ENCODE assay signal across 8 cellular contexts in the genomic region with DNA sequence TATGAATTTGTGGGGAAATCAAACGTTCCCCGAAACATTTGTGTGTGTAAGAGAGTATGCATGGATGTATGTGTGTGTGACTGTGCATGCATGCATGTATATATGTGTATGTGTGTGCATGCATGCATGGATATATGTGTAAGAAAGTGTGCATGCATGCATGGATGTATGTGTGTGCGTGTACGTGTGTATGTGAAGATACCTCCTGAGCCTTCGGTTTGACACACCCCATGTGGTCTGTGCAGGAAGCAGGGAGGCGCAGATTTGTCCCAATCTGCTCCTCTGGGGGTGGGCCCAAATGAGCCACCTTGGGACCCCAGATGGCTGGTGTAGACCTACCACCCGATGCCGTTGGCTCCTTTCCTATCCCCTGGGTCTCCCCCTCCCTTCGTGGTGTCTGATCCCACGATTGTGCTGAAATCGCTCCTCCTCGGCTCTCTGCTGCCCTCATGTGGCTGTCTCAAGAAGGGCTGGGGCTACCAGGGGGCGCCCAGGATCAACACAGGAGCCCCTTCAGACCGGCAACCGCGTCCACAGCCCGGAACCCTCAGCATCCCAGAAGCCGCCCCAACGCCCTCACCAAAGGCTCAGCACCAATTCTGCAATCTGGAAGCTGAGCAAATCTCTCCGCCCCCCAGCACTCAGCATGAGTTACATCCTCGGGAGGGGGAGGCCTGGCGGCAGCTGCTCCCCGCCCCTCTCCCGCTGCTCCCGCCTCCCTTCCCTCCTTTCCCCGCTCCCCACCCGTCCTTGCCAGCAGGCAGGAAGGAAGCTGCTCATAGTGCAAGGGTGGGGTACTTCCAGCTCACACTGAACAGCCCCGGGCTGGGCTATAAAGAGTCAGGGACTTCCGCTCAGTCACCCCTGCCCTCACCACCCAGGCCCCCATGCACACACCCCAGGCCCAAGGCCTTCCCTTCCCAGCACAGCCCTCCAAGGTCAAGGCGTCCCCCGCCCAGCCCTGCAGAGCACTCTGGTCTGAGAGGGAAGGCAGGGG. TPM values are rescaled to one million over a fixed set of nuclear protein-coding genes. Genes with fewer than 3 reads are reported as not detected.
A peak's percentile ranks its signal among the peaks of the same experiment; 100 is the strongest.
DNase-seq lines count a peak whose midpoint lies in the region; ATAC-seq and TF ChIP-seq lines count a peak whose summit lies in the region.

No MANE protein-coding gene starts in this region.

- H3K36me3 ChIP-seq in CD4-positive, CD25-positive, alpha-beta regulatory T cell (ENCODE audit: control insufficient read depth, insufficient read depth, low read length), result no peaks in the 10 kb centered on the region
- no peaks in the 10 kb centered on the region for H3K36me3 ChIP-seq in Peyer's patch
- H3K36me3 ChIP-seq in ovary, result no peaks in the 10 kb centered on the region

- peaks cover 4 to 46% (median 25%) of the 10 kb centered on the region in 4 donors for H3K4me1 Mint-ChIP-seq in CD4-positive, CD25-positive, alpha-beta regulatory T cell

- TF ChIP-seq CTCF in Peyer's patch (IDR thresholded peaks at IDR 0.05) (peak; percentile 14 to 86 (median 79)), ovary (IDR thresholded peaks at IDR 0.05) (peak; percentile 61 to 87 (median 77))

- H3K9me3 Mint-ChIP-seq in CD4-positive, CD25-positive, alpha-beta regulatory T cell, result peaks cover 0 to 22% (median 6%) of the 10 kb centered on the region in 7 donors

- peak overlapping the region in 1 of 3 donors; percentile 60 for H3K27ac Mint-ChIP-seq in CD4-positive, CD25-positive, alpha-beta regulatory T cell

- peak overlapping the region in 3 of 4 donors; percentile 61 to 80 (median 75) for H3K4me3 Mint-ChIP-seq in CD4-positive, CD25-positive, alpha-beta regulatory T cell

- peak; percentile 55 to 60 for ATAC-seq in CD4-positive, CD25-positive, alpha-beta regulatory T cell (ENCODE audit: low read depth in 2 of 2)
- ATAC-seq in GM21786 (IDR thresholded peaks at IDR 0.05; ENCODE audit: unreplicated experiment), result no peak
- ATAC-seq in GM18870 (IDR thresholded peaks at IDR 0.05; ENCODE audit: unreplicated experiment), result no peak

- peaks cover 8 to 19% of the 10 kb centered on the region in 2 experiments for H3K9me3 ChIP-seq in CD4-positive, CD25-positive, alpha-beta regulatory T cell (ENCODE audit: control insufficient read depth in 2 of 2, low read length in 2 of 2)
- peaks cover 0 to 10% (median 3%) of the 10 kb centered on the region in 4 donors for H3K9me3 ChIP-seq in Peyer's patch
- no peaks in the 10 kb centered on the region for H3K9me3 ChIP-seq in ovary

- TF ChIP-seq EP300 in ovary (IDR thresholded peaks at IDR 0.05), result no peak

- peak overlapping the region; percentile 54 for H3K4me3 ChIP-seq in CD4-positive, CD25-positive, alpha-beta regulatory T cell (ENCODE audit: low read depth, low read length)
- H3K4me3 ChIP-seq in Peyer's patch, result peak overlapping the region in 1 of 4 donors; percentile 2
- no peak overlapping the region for H3K4me3 ChIP-seq in ovary

- H3K27me3 Mint-ChIP-seq in CD4-positive, CD25-positive, alpha-beta regulatory T cell, result peaks cover 31% of the 10 kb centered on the region

- WGBS in ovary, 3 donors, result 6 to 10% (median 7%) methylated on average over 31 of the region's 31 CpGs

- H3K4me1 ChIP-seq in CD4-positive, CD25-positive, alpha-beta regulatory T cell (ENCODE audit: control insufficient read depth, insufficient read depth, low read length, poor library complexity, severe bottlenecking), result peaks cover 25% of the 10 kb centered on the region
- H3K4me1 ChIP-seq in Peyer's patch, result peaks cover 0 to 11% (median 4%) of the 10 kb centered on the region in 4 donors
- peaks cover 5% of the 10 kb centered on the region for H3K4me1 ChIP-seq in ovary (ENCODE audit: insufficient read depth)

- peak; percentile 54 to 68 (median 62) for DNase-seq in CD4-positive, CD25-positive, alpha-beta regulatory T cell
- DNase-seq in HuH-7.5 (ENCODE audit: low spot score), result peak; percentile 85
- peak; percentile 54 to 75 (median 71) for DNase-seq in Peyer's patch
- DNase-seq in activated naive CD4-positive, alpha-beta T cell (lab: John Stamatoyannopoulos, UW), result peak; percentile 29 to 58 (median 43)
- DNase-seq in germinal center (ENCODE audit: low spot score), result peak; percentile 82
- DNase-seq in ovary, result peak in 4 of 5 donors; percentile 72 to 79 (median 77)

- H3K27me3 ChIP-seq in CD4-positive, CD25-positive, alpha-beta regulatory T cell (ENCODE audit: control insufficient read depth, insufficient read depth, low read length), result no peaks in the 10 kb centered on the region
- no peaks in the 10 kb centered on the region for H3K27me3 ChIP-seq in Peyer's patch
- no peaks in the 10 kb centered on the region for H3K27me3 ChIP-seq in ovary

- peaks cover 2% of the 10 kb centered on the region for H3K36me3 Mint-ChIP-seq in CD4-positive, CD25-positive, alpha-beta regulatory T cell

- H3K27ac ChIP-seq in CD4-positive, CD25-positive, alpha-beta regulatory T cell (ENCODE audit: insufficient read depth, low read length, poor library complexity, severe bottlenecking), result no peak overlapping the region
- H3K27ac ChIP-seq in Peyer's patch (peak overlapping the region in 3 of 4 donors; percentile 31 to 49 (median 35)), ovary (peak overlapping the region in 1 of 2 donors; percentile 13)

- TF ChIP-seq POLR2A in Peyer's patch (IDR thresholded peaks at IDR 0.05) (no peak), ovary (IDR thresholded peaks at IDR 0.05) (no peak)

- intact Hi-C loops in ovary (cut with DNase I), result loop anchor here (5.0 kb wide), 1 partner anchor 91 kb away; no protein-coding TSS in a partner anchor

RNA-seq across cellular contexts. Expression of a gene that starts 2.3 kb away (rescaled TPM):
- 10.7 TPM for total RNA-seq in CD4-positive, CD25-positive, alpha-beta regulatory T cell
- polyA plus RNA-seq in CD4-positive, CD25-positive, alpha-beta regulatory T cell, result 1 to 10 TPM; 3.2 to 8.8 (median 7.1) TPM
- 10 to 100 TPM in 1 of 4 donors, 1 to 10 TPM in 3; 1.2 to 18.2 (median 5.4) TPM for total RNA-seq in Peyer's patch
- total RNA-seq in ovary, result 10 to 100 TPM in 1 of 7 donors, 1 to 10 TPM in 6; 2.9 to 26.0 (median 5.4) TPM
- polyA plus RNA-seq in ovary, result 1 to 10 TPM; 1.0 to 8.9 TPM

RNA-seq across cellular contexts. Expression of a gene that starts 10.4 kb away (rescaled TPM):
- total RNA-seq in CD4-positive, CD25-positive, alpha-beta regulatory T cell, result 3.5 TPM
- 1 to 10 TPM in 3 of 4 donors, under 1 TPM in 1; 0.83 to 2.8 (median 1.5) TPM for polyA plus RNA-seq in CD4-positive, CD25-positive, alpha-beta regulatory T cell
- total RNA-seq in Peyer's patch (1 to 10 TPM; 2.4 to 8.5 (median 3.4) TPM), ovary (10 to 100 TPM in 2 of 7 donors, 1 to 10 TPM in 5; 2.0 to 26.3 (median 8.0) TPM)
- polyA plus RNA-seq in ovary, result 1 to 10 TPM; 3.0 to 5.0 TPM

RNA-seq across cellular contexts. Expression of a gene that starts 35.8 kb away (rescaled TPM):
- total RNA-seq in CD4-positive, CD25-positive, alpha-beta regulatory T cell, result 21.2 TPM
- polyA plus RNA-seq in CD4-positive, CD25-positive, alpha-beta regulatory T cell, result 10 to 100 TPM; 18.6 to 38.7 (median 36.2) TPM
- total RNA-seq in Peyer's patch, result under 1 TPM in 2 of 4 donors, not detected in 2; 0.27 to 0.28 TPM
- 1 to 10 TPM in 1 of 7 donors, under 1 TPM in 6; 0.18 to 1.0 (median 0.40) TPM for total RNA-seq in ovary
- under 1 TPM; 0.03 to 0.19 TPM for polyA plus RNA-seq in ovary

RNA-seq across cellular contexts. Expression of a gene that starts 39.7 kb away (rescaled TPM):
- total RNA-seq in CD4-positive, CD25-positive, alpha-beta regulatory T cell, result 61.4 TPM
- polyA plus RNA-seq in CD4-positive, CD25-positive, alpha-beta regulatory T cell, result 10 to 100 TPM; 16.9 to 20.6 (median 18.6) TPM
- 10 to 100 TPM; 23.1 to 79.7 (median 42.7) TPM for total RNA-seq in Peyer's patch
- 10 to 100 TPM; 15.5 to 45.2 (median 29.1) TPM for total RNA-seq in ovary
- 10 to 100 TPM in 1 of 2 donors, 1 to 10 TPM in 1; 6.1 to 14.7 TPM for polyA plus RNA-seq in ovary

RNA-seq across cellular contexts. Expression of a gene that starts 59.8 kb away (rescaled TPM):
- 5.9 TPM for total RNA-seq in CD4-positive, CD25-positive, alpha-beta regulatory T cell
- not detected for polyA plus RNA-seq in CD4-positive, CD25-positive, alpha-beta regulatory T cell
- total RNA-seq in Peyer's patch, result 10 to 100 TPM in 1 of 4 donors, 1 to 10 TPM in 3; 2.5 to 10.7 (median 5.0) TPM
- total RNA-seq in ovary, result 1 to 10 TPM; 2.5 to 9.4 (median 4.5) TPM
- 1 to 10 TPM; 1.0 to 2.9 TPM for polyA plus RNA-seq in ovary

Comparison
In these comparisons a context has a peak if more than half of its experiments do, and no peak if none do; other contexts are left out.
1. ATAC-seq: peak in CD4-positive, CD25-positive, alpha-beta regulatory T cell (2 of 2); none in GM21786 (single experiment) and GM18870 (single experiment).
2. RNA of a gene that starts 35.8 kb away (total RNA-seq): 21.2 TPM in CD4-positive, CD25-positive, alpha-beta regulatory T cell (single experiment); 0.18 to 1.0 TPM in ovary and 0.27 to 0.28 TPM in Peyer's patch; every median in the first group is over 10 times any median in the second.
3. Peak in every context shown above with its lines, with median percentiles within 50 percentile points of each other: DNase-seq.